Comparison of ENCODE assay signal across 14 cellular contexts in genomic region chr2:66334237-66335054, GRCh38.
DNase-seq lines count a peak whose midpoint lies in the region; ATAC-seq and TF ChIP-seq lines count a peak whose summit lies in the region.
"Had no signal": no experiment of that assay in that cellular context is flagged by ENCODE, and none has a peak within 500 bp of the region (broad histone marks: within the 10 kb centered on the region; RNA-seq: fewer than 3 reads in every experiment).

No MANE protein-coding gene starts in this region.

- 51% methylated on average over 8 of the region's 10 CpGs for WGBS in mammary epithelial cell (ENCODE audit: low coverage, missing lambda C conversion rate)

- intact Hi-C loops in mammary epithelial cell (cut with micrococcal nuclease) = no loop called here

- DNase-seq in AG20443 (ENCODE audit: low spot score) (peak; percentile 19), GM23338 (ENCODE audit: low spot score) (peak; percentile 45), NCI-H2081 treated with DMSO at 0.1 percent for 48 hours (lab: John Stamatoyannopoulos, UW) (peak; percentile 5), mammary epithelial cell (peak; percentile 21), NOMO-1 treated with DMSO at 0.1 percent for 48 hours (lab: John Stamatoyannopoulos, UW; ENCODE audit: unreplicated experiment) (no peak), T1000 (lab: John Stamatoyannopoulos, UW) (no peak)
- DNase-seq in NK-92 treated with Interleukin-12 subunit alpha and Interleukin-12 subunit beta, amount 100 ng/mL, for 24 hours (lab: John Stamatoyannopoulos, UW) = no peak
- DNase-seq: activated naive CD4-positive, alpha-beta T cell treated with anti-CD3 and anti-CD28 coated beads, Interleukin-2, amount 10 ng/mL, durations not matched to agents 7 days and 5 days; CD4-positive, CD25-positive, alpha-beta regulatory T cell; left ventricle myocardium inferior; SK-N-SH; stimulated activated CD4-positive, alpha-beta T cell treated with anti-CD3 and anti-CD28 coated beads, Interleukin-12 subunit alpha, Interleukin-12 subunit beta, amount 100 ng/mL, for 4 hours; stimulated activated CD8-positive, alpha-beta memory T cell treated with anti-CD3 and anti-CD28 coated beads, Interleukin-4, amount 100 ng/mL, for 48 hours had no signal

- H3K9me3 ChIP-seq in mammary epithelial cell (replicated peaks; ENCODE audit: insufficient read depth, low read length) = no peaks in the 10 kb centered on the region
- H3K9me3 ChIP-seq: left ventricle myocardium inferior, SK-N-SH had no signal

- no peaks in the 10 kb centered on the region for H3K79me2 ChIP-seq in GM23338 (replicated peaks; ENCODE audit: insufficient read depth)
- H3K79me2 ChIP-seq in mammary epithelial cell (ENCODE audit: insufficient read depth, low read length) = no peaks in the 10 kb centered on the region

- peaks cover 15% of the 10 kb centered on the region; the same call in 2 of the 3 replicates for H3K4me1 Mint-ChIP-seq in GM23338
- H3K4me1 Mint-ChIP-seq: activated naive CD4-positive, alpha-beta T cell treated with anti-CD3 and anti-CD28 coated beads, Interleukin-2, amount 10 ng/mL, durations not matched to agents 7 days and 5 days; CD4-positive, CD25-positive, alpha-beta regulatory T cell had no signal

- no peaks in the 10 kb centered on the region for H3K27me3 ChIP-seq in GM23338 (ENCODE audit: insufficient read depth)
- H3K27me3 ChIP-seq in mammary epithelial cell (ENCODE audit: insufficient read depth, low read length) = peaks cover 8% of the 10 kb centered on the region

- no peak overlapping the region for H3K4me3 Mint-ChIP-seq in GM23338
- H3K4me3 Mint-ChIP-seq: activated naive CD4-positive, alpha-beta T cell treated with anti-CD3 and anti-CD28 coated beads, Interleukin-2, amount 10 ng/mL, durations not matched to agents 7 days and 5 days; CD4-positive, CD25-positive, alpha-beta regulatory T cell had no signal

- H2AFZ ChIP-seq in GM23338 (no peak overlapping the region), mammary epithelial cell (ENCODE audit: low read depth, low read length) (no peak overlapping the region)

- H4K20me1 ChIP-seq in GM23338 (replicated peaks; ENCODE audit: insufficient read depth) (no peaks in the 10 kb centered on the region), mammary epithelial cell (ENCODE audit: insufficient read depth, low read length) (no peaks in the 10 kb centered on the region)

- H3K27ac Mint-ChIP-seq in GM23338 = no peak overlapping the region
- H3K27ac Mint-ChIP-seq: activated naive CD4-positive, alpha-beta T cell treated with anti-CD3 and anti-CD28 coated beads, Interleukin-2, amount 10 ng/mL, durations not matched to agents 7 days and 5 days; CD4-positive, CD25-positive, alpha-beta regulatory T cell had no signal

- ATAC-seq in GM23338 = peak; percentile 70
- no peak for ATAC-seq in GM19328 (IDR thresholded peaks at IDR 0.05; ENCODE audit: unreplicated experiment)

- H3K9ac ChIP-seq in mammary epithelial cell (ENCODE audit: insufficient read depth, low read length) = no peak overlapping the region
- H3K9ac ChIP-seq: SK-N-SH had no signal

- H3K4me1 ChIP-seq in GM23338 (ENCODE audit: insufficient read depth) = no peaks in the 10 kb centered on the region; the same call in 1 of the 2 replicates
- H3K4me1 ChIP-seq in mammary epithelial cell (ENCODE audit: insufficient read depth, low read length) = no peaks in the 10 kb centered on the region
- H3K4me1 ChIP-seq: left ventricle myocardium inferior had no signal

- H3K27me3 Mint-ChIP-seq in GM23338 (ENCODE audit: insufficient read depth, low read depth, poor library complexity) = peaks cover 5% of the 10 kb centered on the region
- H3K27me3 Mint-ChIP-seq: activated naive CD4-positive, alpha-beta T cell treated with anti-CD3 and anti-CD28 coated beads, Interleukin-2, amount 10 ng/mL, durations not matched to agents 7 days and 5 days; CD4-positive, CD25-positive, alpha-beta regulatory T cell had no signal

- H3K36me3 ChIP-seq in GM23338 (ENCODE audit: insufficient read depth) (no peaks in the 10 kb centered on the region), mammary epithelial cell (ENCODE audit: insufficient read depth, low read length) (no peaks in the 10 kb centered on the region)
- H3K36me3 ChIP-seq: left ventricle myocardium inferior had no signal

- in situ Hi-C loops in mammary epithelial cell (cut with MboI; ENCODE audit: low sequenced_read_pairs in 2 of 2) = no loop called here

- H3K36me3 Mint-ChIP-seq in GM23338 (ENCODE audit: low read depth) = no peaks in the 10 kb centered on the region; the same call in 2 of the 3 replicates
- H3K36me3 Mint-ChIP-seq: activated naive CD4-positive, alpha-beta T cell treated with anti-CD3 and anti-CD28 coated beads, Interleukin-2, amount 10 ng/mL, durations not matched to agents 7 days and 5 days; CD4-positive, CD25-positive, alpha-beta regulatory T cell had no signal

- CTCF ChIA-PET in mammary epithelial cell (lab: Charles Lee; ENCODE audit: low non-redundant PET) = no interaction called here

- no peaks in the 10 kb centered on the region for H3F3A ChIP-seq in GM23338 (replicated peaks; ENCODE audit: low read depth)

- H3K4me2 ChIP-seq in GM23338 = no peak overlapping the region
- no peak overlapping the region for H3K4me2 ChIP-seq in mammary epithelial cell (ENCODE audit: insufficient read depth, low read depth, low read length)
- H3K4me2 ChIP-seq: SK-N-SH had no signal

- BruUV-seq in mammary epithelial cell (replicated peaks; lab: Mats Ljungman, UMichigan) = no TSS peak

- H3K9me3 Mint-ChIP-seq in GM23338 = no peaks in the 10 kb centered on the region
- H3K9me3 Mint-ChIP-seq: activated naive CD4-positive, alpha-beta T cell treated with anti-CD3 and anti-CD28 coated beads, Interleukin-2, amount 10 ng/mL, durations not matched to agents 7 days and 5 days had no signal

- dilution Hi-C loops in mammary epithelial cell (cut with HindIII; ENCODE audit: low sequenced_read_pairs) = no loop called here

- no peak overlapping the region for H3K4me3 ChIP-seq in GM23338
- H3K4me3 ChIP-seq in mammary epithelial cell (replicated peaks in 1 of 3; ENCODE audit: insufficient read depth in 1 of 3, low read depth in 2 of 3, low read length in 3 of 3) = no peak overlapping the region
- H3K4me3 ChIP-seq: left ventricle myocardium inferior had no signal

- TF ChIP-seq CTCF in GM23338 (conservative IDR thresholded peaks at IDR 0.05; ENCODE audit: low read depth in 2 of 2) (no peak), mammary epithelial cell (conservative IDR thresholded peaks at IDR 0.05 in 1 of 2, IDR thresholded peaks at IDR 0.05 in 1 of 2; ENCODE audit: extremely low read depth in 1 of 2, insufficient read depth in 1 of 2, low read depth in 1 of 2, low read length in 2 of 2) (no peak)

- H3K27ac ChIP-seq in GM23338 (ENCODE audit: low read depth) (no peak overlapping the region), mammary epithelial cell (ENCODE audit: insufficient read depth, low read depth, low read length) (no peak overlapping the region)
- H3K27ac ChIP-seq: left ventricle myocardium inferior had no signal

- H3K9me2 ChIP-seq in GM23338 (ENCODE audit: insufficient read depth) = no peaks in the 10 kb centered on the region
- H3K9me2 ChIP-seq: SK-N-SH had no signal

TF ChIP-seq in GM23338, 12 proteins besides CTCF, POLR2A, EP300 and RAD21 (continues in another document):
- TF ChIP-seq REST (IDR thresholded peaks at IDR 0.05; ENCODE audit: unreplicated experiment) (no peak), ZNF114 (CRISPR knock-in tag; IDR thresholded peaks at IDR 0.05) (no peak), ZNF331 (CRISPR knock-in tag; IDR thresholded peaks at IDR 0.05; ENCODE audit: low read depth) (no peak), EZH2 (IDR thresholded peaks at IDR 0.05; ENCODE audit: low read depth, unreplicated experiment) (no peak), NANOG (IDR thresholded peaks at IDR 0.05; ENCODE audit: borderline replicate concordance) (no peak), POLR2AphosphoS5 (IDR thresholded peaks at IDR 0.05; ENCODE audit: low read depth) (no peak), CREB1 (CRISPR knock-in tag; IDR thresholded peaks at IDR 0.05; ENCODE audit: low read depth) (no peak), STAT1 (IDR thresholded peaks at IDR 0.05; ENCODE audit: unreplicated experiment) (no peak)

Comparison
In these comparisons a context has a peak if more than half of its experiments do, and no peak if none do; other contexts are left out.
1. DNase-seq: peak in AG20443 (single experiment), GM23338 (single experiment), NCI-H2081 treated with DMSO at 0.1 percent for 48 hours (single experiment) and mammary epithelial cell (single experiment); none in NK-92 treated with Interleukin-12 subunit alpha and Interleukin-12 subunit beta, amount 100 ng/mL, for 24 hours (single experiment), NOMO-1 treated with DMSO at 0.1 percent for 48 hours (single experiment) and T1000 (single experiment).